In genomic region chr5:174327317-174327864, GRCh38 we compare ENCODE assay signal across 9 cellular contexts.
A peak's percentile ranks its signal among the peaks of the same experiment; 100 is the strongest.
DNase-seq lines count a peak whose midpoint lies in the region; ATAC-seq, FAIRE-seq and TF ChIP-seq lines count a peak whose summit lies in the region.
"Had no signal": no experiment of that assay in that cellular context is flagged by ENCODE, and none has a peak within 500 bp of the region (broad histone marks: within the 10 kb centered on the region; RNA-seq: fewer than 3 reads in every experiment).

No MANE protein-coding gene starts in this region.

- ATAC-seq in HG02763 (IDR thresholded peaks at IDR 0.05; ENCODE audit: unreplicated experiment), result no peak

- no peaks in the 10 kb centered on the region for H3K9me3 ChIP-seq in SK-N-MC (ENCODE audit: low read depth, low read length)

- H3K9ac ChIP-seq in SK-N-MC (ENCODE audit: insufficient read length), result no peak overlapping the region

- TF ChIP-seq CTCF in astrocyte of the spinal cord (IDR thresholded peaks at IDR 0.05; ENCODE audit: low read depth, low read length), result peak; percentile 77

- FAIRE-seq in GM18507 (lab: Jason Lieb, UNC), result peak; percentile 60

- H3K36me3 ChIP-seq in SK-N-MC (ENCODE audit: insufficient read depth, low read length), result no peaks in the 10 kb centered on the region

- in situ Hi-C loops in astrocyte of the spinal cord (cut with HindIII; ENCODE audit: low sequenced_read_pairs), result no loop called here

- H3K27ac ChIP-seq in SK-N-MC, result no peak overlapping the region

- H3K4me3 ChIP-seq in SK-N-MC (no peak overlapping the region), astrocyte of the spinal cord (ENCODE audit: low read depth, low read length) (no peak overlapping the region)

- DNase-seq in AG20443 (ENCODE audit: low spot score) (peak; percentile 77), GM18507 (ENCODE audit: extremely low spot score, insufficient read length, low read depth) (peak; percentile 38), M059J (ENCODE audit: low read depth) (peak; percentile 88), SK-N-MC (ENCODE audit: low read depth, low spot score) (peak; percentile 56), astrocyte of the spinal cord (ENCODE audit: low read depth, low spot score) (peak; percentile 65), islet precursor cell (peak; percentile 97)
- DNase-seq in stimulated activated CD8-positive, alpha-beta memory T cell treated with anti-CD3 and anti-CD28 coated beads, Interleukin-12 subunit alpha, Interleukin-12 subunit beta, amount 100 ng/mL, for 1 hour (ENCODE audit: low read depth), result peak; percentile 16
- DNase-seq: naive B cell had no signal

Comparison
In these comparisons a context has a peak if more than half of its experiments do, and no peak if none do; other contexts are left out.
1. DNase-seq: peak in every context shown above with its lines; median percentile 97 in islet precursor cell; 88 in M059J; 77 in AG20443; 65 in astrocyte of the spinal cord; 56 in SK-N-MC; 38 in GM18507; 16 in stimulated activated CD8-positive, alpha-beta memory T cell treated with anti-CD3 and anti-CD28 coated beads, Interleukin-12 subunit alpha, Interleukin-12 subunit beta, amount 100 ng/mL, for 1 hour.